Comparison of ENCODE assay signal across 1 cellular context in genomic region chr14:104864267-104865068, GRCh38.
TF ChIP-seq lines count a peak whose summit lies in the region.

No MANE protein-coding gene starts in this region.

TF ChIP-seq in HepG2, 621 proteins besides CTCF, POLR2A, EP300 and RAD21 (continued from another document and continues in another):
- TF ChIP-seq NFAT5 (CRISPR knock-in tag; IDR thresholded peaks at IDR 0.05) (no peak), YEATS4 (CRISPR knock-in tag; IDR thresholded peaks at IDR 0.05; ENCODE audit: borderline replicate concordance) (peak; percentile 29; the same call in 1 of the 2 replicates), TFDP2 (CRISPR knock-in tag; IDR thresholded peaks at IDR 0.05) (peak; percentile 61; the same call in 1 of the 2 replicates), ZNF143 (CRISPR knock-in tag; IDR thresholded peaks at IDR 0.05) (0 out of 2 replicates have a peak, but pooled peaks have one; percentile 12), HOXA7 (CRISPR knock-in tag; IDR thresholded peaks at IDR 0.05) (no peak), ZNF7 (CRISPR knock-in tag; IDR thresholded peaks at IDR 0.05) (no peak), MEF2D (CRISPR knock-in tag; IDR thresholded peaks at IDR 0.05) (peak; percentile 60), BRF2 (CRISPR knock-in tag; IDR thresholded peaks at IDR 0.05) (no peak), ZNF781 (CRISPR knock-in tag; IDR thresholded peaks at IDR 0.05; ENCODE audit: borderline replicate concordance, not compliant biosample characterization) (peak; percentile 57), MTERF4 (CRISPR knock-in tag; IDR thresholded peaks at IDR 0.05) (peak; percentile 73; the same call in 1 of the 2 replicates), HNRNPK (IDR thresholded peaks at IDR 0.05; ENCODE audit: low read depth, low read length, poor library complexity, severe bottlenecking) (no peak), HOMEZ (CRISPR knock-in tag; IDR thresholded peaks at IDR 0.05; ENCODE audit: low read depth) (no peak), ZNF792 (CRISPR knock-in tag; IDR thresholded peaks at IDR 0.05) (0 out of 2 replicates have a peak, but pooled peaks have one; percentile 24), IKZF5 (CRISPR knock-in tag; IDR thresholded peaks at IDR 0.05) (peak; percentile 52), MEIS1 (CRISPR knock-in tag; IDR thresholded peaks at IDR 0.05; ENCODE audit: borderline replicate concordance) (no peak), SALL1 (CRISPR knock-in tag; IDR thresholded peaks at IDR 0.05) (peak; percentile 45), ELF4 (CRISPR knock-in tag; IDR thresholded peaks at IDR 0.05; ENCODE audit: borderline replicate concordance) (no peak), ZNF329 (CRISPR knock-in tag; IDR thresholded peaks at IDR 0.05; ENCODE audit: low read depth) (no peak), MED13 (CRISPR knock-in tag; IDR thresholded peaks at IDR 0.05) (0 out of 2 replicates have a peak, but pooled peaks have one; percentile 63), CSRNP1 (CRISPR knock-in tag; IDR thresholded peaks at IDR 0.05) (0 out of 2 replicates have a peak, but pooled peaks have one; percentile 53), SAFB2 (CRISPR knock-in tag; IDR thresholded peaks at IDR 0.05; ENCODE audit: borderline replicate concordance, low read depth) (no peak), MXD4 (CRISPR knock-in tag; IDR thresholded peaks at IDR 0.05) (peak; percentile 68; the same call in 1 of the 2 replicates), GTF3A (CRISPR knock-in tag; conservative IDR thresholded peaks at IDR 0.05) (no peak), NRL (CRISPR knock-in tag; IDR thresholded peaks at IDR 0.05; ENCODE audit: borderline replicate concordance) (peak; percentile 60; the same call in 1 of the 2 replicates), ZBTB26 (CRISPR knock-in tag; IDR thresholded peaks at IDR 0.05; ENCODE audit: borderline replicate concordance) (peak; percentile 11; the same call in 1 of the 2 replicates), DDIT3 (CRISPR knock-in tag; IDR thresholded peaks at IDR 0.05) (no peak), MLXIP (CRISPR knock-in tag; IDR thresholded peaks at IDR 0.05; ENCODE audit: borderline replicate concordance) (no peak), E2F2 (CRISPR knock-in tag; IDR thresholded peaks at IDR 0.05; ENCODE audit: borderline replicate concordance) (no peak), MAF1 (CRISPR knock-in tag; IDR thresholded peaks at IDR 0.05; ENCODE audit: borderline replicate concordance) (0 out of 2 replicates have a peak, but pooled peaks have one; percentile 16), ZNF138 (CRISPR knock-in tag; IDR thresholded peaks at IDR 0.05; ENCODE audit: low read depth) (no peak), KLF9 (CRISPR knock-in tag; IDR thresholded peaks at IDR 0.05; ENCODE audit: low read depth) (no peak), ZNF281 (CRISPR knock-in tag; IDR thresholded peaks at IDR 0.05; ENCODE audit: borderline replicate concordance) (peak; percentile 81)
